Comparison of ENCODE assay signal across 11 cellular contexts in the genomic region with DNA sequence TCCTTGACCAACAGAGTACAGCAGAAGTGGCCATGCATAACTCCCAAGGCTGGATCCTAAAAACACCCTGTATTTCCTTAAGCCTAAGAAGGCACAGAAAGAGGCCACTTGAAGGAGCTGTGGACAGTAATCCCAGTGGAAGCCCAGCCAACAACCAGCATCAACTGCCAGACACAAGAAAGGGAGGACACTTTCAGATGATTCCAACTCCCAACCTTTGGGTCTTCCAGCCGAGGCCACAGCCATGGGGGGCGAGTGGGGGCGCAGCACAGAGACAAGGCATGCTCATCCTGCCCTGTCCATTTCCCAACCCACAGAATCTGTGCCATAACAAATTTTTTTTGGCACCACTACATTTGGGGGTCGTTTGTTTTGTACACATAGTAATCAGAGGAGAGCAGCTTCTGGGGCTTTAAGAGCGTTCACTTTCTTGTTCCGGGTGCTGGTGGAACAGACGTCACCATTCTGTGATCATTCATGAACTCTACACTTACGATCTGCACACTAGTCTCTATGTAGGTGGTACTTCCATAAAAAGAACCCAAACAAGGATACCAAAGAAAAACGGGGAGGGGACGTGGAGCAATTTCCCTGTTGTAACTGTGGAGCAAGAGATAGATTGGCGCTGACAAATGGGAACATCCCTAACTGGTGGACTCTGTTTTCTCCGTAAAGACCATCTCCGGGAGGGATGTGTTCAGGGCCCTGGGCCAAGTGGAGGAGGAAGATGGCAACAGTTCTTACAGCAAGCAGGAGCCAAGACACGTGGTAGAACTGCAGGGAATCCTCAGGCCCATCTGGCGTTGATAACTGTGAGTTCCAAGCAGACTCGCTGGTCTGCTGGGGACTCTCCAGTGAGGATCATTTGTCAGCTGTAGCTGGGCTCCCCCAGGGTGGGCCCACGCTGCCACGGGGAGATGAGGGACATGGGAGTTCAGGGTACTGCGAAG. TPM values are rescaled to one million over a fixed set of nuclear protein-coding genes. Genes with fewer than 3 reads are reported as not detected.
DNase-seq lines count a peak whose midpoint lies in the region; ATAC-seq, FAIRE-seq and TF ChIP-seq lines count a peak whose summit lies in the region.
"Had no signal": no experiment of that assay in that cellular context is flagged by ENCODE, and none has a peak within 500 bp of the region (broad histone marks: within the 10 kb centered on the region; RNA-seq: fewer than 3 reads in every experiment).

No MANE protein-coding gene starts in this region.

- no peaks in the 10 kb centered on the region for H3K79me2 ChIP-seq in Karpas-422 (ENCODE audit: low read length)

- H4K20me1 ChIP-seq in IMR-90 (ENCODE audit: insufficient read depth, low read length) (no peaks in the 10 kb centered on the region), Karpas-422 (ENCODE audit: insufficient read depth, low read depth, low read length) (peaks cover 3% of the 10 kb centered on the region; the same call in 1 of the 2 replicates)

- peak overlapping the region in 1 of 10 donors; percentile 3 for H3K27ac Mint-ChIP-seq in naive thymus-derived CD8-positive, alpha-beta T cell
- H3K27ac Mint-ChIP-seq: nephron progenitor cell had no signal

- H3K23ac ChIP-seq in IMR-90 (ENCODE audit: low read depth, low read length), result no peak overlapping the region

- H2BK15ac ChIP-seq in IMR-90 (ENCODE audit: low read depth, low read length), result no peak overlapping the region

- H2BK5ac ChIP-seq in IMR-90 (ENCODE audit: low read depth, low read length, poor library complexity, severe bottlenecking), result no peak overlapping the region

- H3K4me3 ChIP-seq in IMR-90 (ENCODE audit: insufficient read depth, low read depth, low read length) (no peak overlapping the region), kidney (ENCODE audit: low read length in 2 of 2) (no peak overlapping the region), Karpas-422 (ENCODE audit: low read length) (no peak overlapping the region)

- H2AK5ac ChIP-seq in IMR-90 (ENCODE audit: low read depth, low read length), result no peak overlapping the region

- BruUV-seq in IMR-90 (replicated peaks; lab: Mats Ljungman, UMichigan), result no TSS peak

- H3K36me3 Mint-ChIP-seq in naive thymus-derived CD8-positive, alpha-beta T cell, result no peaks in the 10 kb centered on the region

- no peak overlapping the region for H2AK9ac ChIP-seq in IMR-90 (replicated peaks; ENCODE audit: low read depth, low read length, poor library complexity)

- H3K9me3 Mint-ChIP-seq in naive thymus-derived CD8-positive, alpha-beta T cell, result no peaks in the 10 kb centered on the region
- H3K9me3 Mint-ChIP-seq: nephron progenitor cell had no signal

- intact Hi-C loops in IMR-90 (cut with micrococcal nuclease) (loop anchor here (10.0 kb wide), 1 partner anchor 732 kb away; no protein-coding TSS in a partner anchor), kidney (cut with DNase I) (no loop called here)

- in situ Hi-C loops in IMR-90 (cut with MboI; ENCODE audit: low sequenced_read_pairs) (loop anchor here (5.0 to 10.0 kb wide), 3 partner anchors 259 to 502 kb away; no protein-coding TSS in a partner anchor), GM13976 (cut with MboI; ENCODE audit: low sequenced_read_pairs, unreplicated experiment) (loop anchor here (5.0 to 10.0 kb wide), 2 partner anchors 259 to 392 kb away; no protein-coding TSS in a partner anchor)

- no peaks in the 10 kb centered on the region for H3K9me1 ChIP-seq in IMR-90 (ENCODE audit: insufficient read depth, low read length)

- H3K9me2 ChIP-seq in Karpas-422 (replicated peaks; ENCODE audit: insufficient read depth, low read length), result no peaks in the 10 kb centered on the region
- H3K9me2 ChIP-seq: SK-N-SH had no signal

- H3K27me3 ChIP-seq in IMR-90 (ENCODE audit: control insufficient read depth, insufficient read depth, low read length), result peaks cover 11% of the 10 kb centered on the region
- H3K27me3 ChIP-seq in Karpas-422 (ENCODE audit: low read length), result 0 out of 2 replicates have a peak, but pooled peaks cover 5% of the 10 kb centered on the region

- FAIRE-seq in kidney (lab: Jason Lieb, UNC), result no peak

- H3K27me3 Mint-ChIP-seq in naive thymus-derived CD8-positive, alpha-beta T cell, result peaks cover 0 to 30% (median 13%) of the 10 kb centered on the region in 5 donors

- no peaks in the 10 kb centered on the region for H3K36me3 ChIP-seq in IMR-90 (ENCODE audit: control insufficient read depth, insufficient read depth, low read length)
- no peaks in the 10 kb centered on the region for H3K36me3 ChIP-seq in kidney (ENCODE audit: control insufficient read depth in 1 of 2, insufficient read depth in 2 of 2, low read length in 2 of 2)
- H3K36me3 ChIP-seq in Karpas-422 (ENCODE audit: insufficient read depth, low read length), result no peaks in the 10 kb centered on the region

- no peak overlapping the region for H4K5ac ChIP-seq in IMR-90 (ENCODE audit: low read depth, low read length)

- dilution Hi-C loops in IMR-90 (cut with HindIII; ENCODE audit: low sequenced_read_pairs, unreplicated experiment), result no loop called here

- H3K4me1 ChIP-seq in IMR-90 (ENCODE audit: control insufficient read depth, insufficient read depth, low read length) (peaks cover 4% of the 10 kb centered on the region; the same call in 1 of the 2 replicates), kidney (ENCODE audit: control insufficient read depth in 1 of 2, insufficient read depth in 1 of 2, low read depth in 1 of 2, low read length in 2 of 2) (peaks cover 2 to 11% of the 10 kb centered on the region in 2 donors), Karpas-422 (ENCODE audit: low read length) (no peaks in the 10 kb centered on the region; the same call in 1 of the 2 replicates)

- no peak overlapping the region for H2BK20ac ChIP-seq in IMR-90 (ENCODE audit: low read depth, low read length)

- WGBS in IMR-90 (ENCODE audit: extremely low coverage in 2 of 2, insufficient read length in 1 of 2), 2 experiments, result 0% methylated on average over 1 of the region's 19 CpGs; no CpG with 5 or more reads in 1 of the 2 experiments

- no peak for TF ChIP-seq POLR2A in IMR-90 (IDR thresholded peaks at IDR 0.05; ENCODE audit: low read depth, low read length)

- no peak overlapping the region for H3K4me3 Mint-ChIP-seq in naive thymus-derived CD8-positive, alpha-beta T cell
- H3K4me3 Mint-ChIP-seq: nephron progenitor cell had no signal

- TF ChIP-seq CTCF in IMR-90 (conservative IDR thresholded peaks at IDR 0.05; ENCODE audit: low read depth, low read length) (no peak), kidney (IDR thresholded peaks at IDR 0.05; ENCODE audit: borderline replicate concordance, extremely low read depth, insufficient read depth) (no peak), GM13976 (IDR thresholded peaks at IDR 0.05; ENCODE audit: borderline replicate concordance, control extremely low read depth, extremely low read depth, insufficient read depth, missing control alignments) (no peak)

- H3K9ac ChIP-seq in IMR-90 (ENCODE audit: low read depth, low read length) (no peak overlapping the region), kidney (ENCODE audit: low read length in 2 of 2) (no peak overlapping the region), Karpas-422 (ENCODE audit: low read length) (no peak overlapping the region)
- H3K9ac ChIP-seq: SK-N-SH had no signal

- no peak overlapping the region for H3K56ac ChIP-seq in IMR-90 (ENCODE audit: extremely low read depth, insufficient read depth, low read length)

- DNase-seq in IMR-90 (peak; percentile 60), cerebellar cortex (ENCODE audit: low spot score) (peak; percentile 97), kidney (peak; percentile 77), superior temporal gyrus (ENCODE audit: extremely low spot score) (peak; percentile 71), GM13976 (ENCODE audit: low spot score) (no peak), Karpas-422 (no peak)
- no peak for DNase-seq in naive thymus-derived CD8-positive, alpha-beta T cell
- DNase-seq: NCI-H1105 treated with DMSO at 0.1 percent for 48 hours, nephron progenitor cell, SK-N-SH had no signal

- H3K79me1 ChIP-seq in IMR-90 (ENCODE audit: low read depth in 1 of 2, low read length in 2 of 2), result no peaks in the 10 kb centered on the region

- H4K91ac ChIP-seq in IMR-90 (ENCODE audit: insufficient read depth, low read depth, low read length), result no peak overlapping the region

- CTCF ChIA-PET in IMR-90 (lab: Yijun Ruan, JAX), result interaction anchor here (0.6 to 1.6 kb wide), 5 partner anchors 8 to 530 kb away, joined by 3 to 5 read pairs (median 3); no protein-coding TSS in a partner anchor

- H3K4ac ChIP-seq in IMR-90 (ENCODE audit: low read depth, low read length), result no peak overlapping the region

- H2AFZ ChIP-seq in IMR-90 (replicated peaks; ENCODE audit: low read length, poor library complexity) (peak overlapping the region; percentile 54), Karpas-422 (ENCODE audit: low read length) (no peak overlapping the region)

- H3K4me1 Mint-ChIP-seq in naive thymus-derived CD8-positive, alpha-beta T cell, result peaks cover 5 to 13% (median 9%) of the 10 kb centered on the region in 4 donors

- no peaks in the 10 kb centered on the region for H3K9me3 ChIP-seq in IMR-90 (ENCODE audit: control insufficient read depth, insufficient read depth, low read length)
- no peaks in the 10 kb centered on the region for H3K9me3 ChIP-seq in kidney (ENCODE audit: control insufficient read depth in 1 of 2, low read length in 2 of 2)
- H3K9me3 ChIP-seq in Karpas-422 (ENCODE audit: low read length), result no peaks in the 10 kb centered on the region; the same call in 1 of the 2 replicates
- H3K9me3 ChIP-seq: SK-N-SH had no signal

- no peak overlapping the region; the same call in 1 of the 2 replicates for H3K4me2 ChIP-seq in IMR-90 (ENCODE audit: low read depth, low read length)
- H3K4me2 ChIP-seq in Karpas-422 (ENCODE audit: low read depth, low read length, poor library complexity, severe bottlenecking), result no peak overlapping the region
- H3K4me2 ChIP-seq: SK-N-SH had no signal

- H3K18ac ChIP-seq in IMR-90 (ENCODE audit: low read depth, low read length), result no peak overlapping the region

- H2BK120ac ChIP-seq in IMR-90 (ENCODE audit: low read depth, low read length), result no peak overlapping the region

- H4K8ac ChIP-seq in IMR-90 (ENCODE audit: low read depth in 2 of 2, low read length in 2 of 2), result no peak overlapping the region

- no peak overlapping the region for H3K14ac ChIP-seq in IMR-90 (replicated peaks; ENCODE audit: low read depth, low read length)

- peak; percentile 34 for ATAC-seq in IMR-90 (ENCODE audit: low read depth)
- no peak for ATAC-seq in naive thymus-derived CD8-positive, alpha-beta T cell
- no peak for ATAC-seq in HG03521 (IDR thresholded peaks at IDR 0.05; ENCODE audit: unreplicated experiment)

- no peak for TF ChIP-seq RAD21 in IMR-90 (IDR thresholded peaks at IDR 0.05; ENCODE audit: low read length)

- POLR2A ChIA-PET in IMR-90 (lab: Charles Lee; ENCODE audit: unreplicated experiment), result no interaction called here
- POLR2A ChIA-PET in naive thymus-derived CD8-positive, alpha-beta T cell (lab: Charles Lee), result no interaction called here

- no peak overlapping the region for H3K27ac ChIP-seq in IMR-90 (ENCODE audit: insufficient read depth, low read length)
- H3K27ac ChIP-seq in kidney (ENCODE audit: low read depth in 2 of 2, low read length in 2 of 2), result no peak overlapping the region
- no peak overlapping the region for H3K27ac ChIP-seq in Karpas-422 (ENCODE audit: low read length)

RNA-seq across cellular contexts. Expression of gene SLC29A3, which starts 5.9 kb away (rescaled TPM):
- total RNA-seq in IMR-90 (2012; rRNA removed) (0.72 and 0.83 TPM in 2 replicates), kidney (5.3 TPM)
- polyA plus RNA-seq in IMR-90 (2012; rRNA removed) (3.0 and 3.8 TPM in 2 replicates), kidney (ENCODE audit: insufficient read depth, low read depth, low replicate concordance) (5.7 TPM)
- 0.79 and 3.2 TPM in 2 replicates for polyA plus RNA-seq in IMR-90 (2012; cell fraction: cytosol; rRNA removed)
- 1.6 and 2.4 TPM in 2 replicates for polyA plus RNA-seq in IMR-90 (2012; cell fraction: nucleus; rRNA removed; ENCODE audit: low replicate concordance)
- total RNA-seq in naive thymus-derived CD8-positive, alpha-beta T cell, result 10 to 100 TPM in 1 of 2 experiments, 1 to 10 TPM in 1; 8.6 to 10.4 TPM
- 1 to 10 TPM; 3.7 to 8.2 (median 4.6) TPM for polyA plus RNA-seq in naive thymus-derived CD8-positive, alpha-beta T cell
- 3.4 and 3.5 TPM in 2 replicates for total RNA-seq in Karpas-422 (2014; rRNA removed; shearing (Covaris generic); ENCODE audit: low replicate concordance)

Comparison
In these comparisons a context has a peak if more than half of its experiments do, and no peak if none do; other contexts are left out.
1. DNase-seq: peak in IMR-90 (single experiment), cerebellar cortex (single experiment), kidney (single experiment) and superior temporal gyrus (single experiment); none in GM13976 (single experiment), naive thymus-derived CD8-positive, alpha-beta T cell (0 of 10) and Karpas-422 (single experiment).